Comparison of ENCODE assay signal across 31 cellular contexts in genomic region chr10:76284351-76284750, GRCh38.
"Had no signal": no experiment of that assay in that cellular context is flagged by ENCODE, and none has a peak within 500 bp of the region (broad histone marks: within the 10 kb centered on the region; RNA-seq: fewer than 3 reads in every experiment).

No MANE protein-coding gene starts in this region.

- H3K9ac ChIP-seq: SK-N-SH had no signal

- H3K36me3 Mint-ChIP-seq: activated CD4-positive, alpha-beta memory T cell treated with anti-CD3 and anti-CD28 coated beads for 36 hours; activated naive CD4-positive, alpha-beta T cell treated with anti-CD3 and anti-CD28 coated beads, Interleukin-2, amount 10 ng/mL, durations not matched to agents 7 days and 5 days; activated naive CD8-positive, alpha-beta T cell had no signal

- H3K27ac ChIP-seq: brain microvascular endothelial cell, cardiac muscle cell, SJSA1 had no signal

- ATAC-seq: activated naive CD8-positive, alpha-beta T cell treated with anti-CD3 and anti-CD28 coated beads, Interleukin-2, amount 50 U/mL, for 24 hours; Panc1 had no signal

- DNase-seq: activated B cell treated with CpG ODN at 0.5 μM for 24 hours; activated CD4-positive, alpha-beta memory T cell treated with anti-CD3 and anti-CD28 coated beads for 36 hours; activated CD4-positive, alpha-beta T cell treated with anti-CD3 and anti-CD28 coated beads for 4 hours; activated CD4-positive, alpha-beta T cell treated with anti-CD3 and anti-CD28 coated beads, Interleukin-2, amount 50 U/mL, for 1 hour; activated CD4-positive, CD25-positive, alpha-beta regulatory T cell treated with anti-CD3 and anti-CD28 coated beads, Interleukin-2, amount 50 U/mL, for 72 hours; activated CD8-positive, alpha-beta memory T cell treated with anti-CD3 and anti-CD28 coated beads, Interleukin-2, amount 50 U/mL, for 4 hours; activated effector memory CD4-positive, alpha-beta T cell treated with Interleukin-2 at 50 U/mL for 16 hours; activated naive CD4-positive, alpha-beta T cell treated with anti-CD3 and anti-CD28 coated beads, Interleukin-2, amount 10 ng/mL, durations not matched to agents 7 days and 5 days; activated naive CD8-positive, alpha-beta T cell treated with anti-CD3 and anti-CD28 coated beads, Interleukin-2, amount 50 U/mL, for 24 hours; activated T-cell treated with anti-CD3 and anti-CD28 coated beads for 4 hours; activated T-cell treated with anti-CD3 and anti-CD28 coated beads, Interleukin-2, amount 50 U/mL, for 48 hours; anterior cingulate cortex; Karpas-422; MG63; NCI-H1048; NCI-H1105 treated with DMSO at 0.1 percent for 48 hours; NCI-H1436; NCI-H1694; NCI-H1930; NCI-H345; NCI-H524 treated with DMSO at 0.1 percent for 48 hours; SHP77 treated with DMSO at 0.1 percent for 48 hours; SK-N-SH had no signal

- H3K4me3 ChIP-seq: cardiac muscle cell, MG63, SJSA1 had no signal

- H3K4me1 Mint-ChIP-seq: activated B cell treated with CpG ODN at 0.5 μM for 24 hours; activated naive CD4-positive, alpha-beta T cell treated with anti-CD3 and anti-CD28 coated beads, Interleukin-2, amount 10 ng/mL, durations not matched to agents 7 days and 5 days; activated naive CD8-positive, alpha-beta T cell treated with anti-CD3 and anti-CD28 coated beads, Interleukin-2, amount 50 U/mL, for 24 hours; central memory CD8-positive, alpha-beta T cell had no signal

- H3K9me2 ChIP-seq: SK-N-SH had no signal

- H3K9me3 ChIP-seq: SJSA1, SK-N-SH had no signal

- H3K4me1 ChIP-seq: SJSA1 had no signal

- H3K27me3 Mint-ChIP-seq: activated B cell treated with CpG ODN at 0.5 μM for 24 hours; activated CD4-positive, alpha-beta memory T cell treated with anti-CD3 and anti-CD28 coated beads for 36 hours; activated naive CD4-positive, alpha-beta T cell treated with anti-CD3 and anti-CD28 coated beads, Interleukin-2, amount 10 ng/mL, durations not matched to agents 7 days and 5 days; central memory CD8-positive, alpha-beta T cell had no signal

- H3K27ac Mint-ChIP-seq: activated B cell treated with CpG ODN at 0.5 μM for 24 hours; activated CD4-positive, alpha-beta memory T cell treated with anti-CD3 and anti-CD28 coated beads for 36 hours; activated naive CD4-positive, alpha-beta T cell treated with anti-CD3 and anti-CD28 coated beads, Interleukin-2, amount 10 ng/mL, durations not matched to agents 7 days and 5 days; activated naive CD8-positive, alpha-beta T cell; activated naive CD8-positive, alpha-beta T cell treated with anti-CD3 and anti-CD28 coated beads, Interleukin-2, amount 50 U/mL, for 24 hours; T-helper 1 cell treated with Interleukin-12 subunit alpha and Interleukin-12 subunit beta and Interleukin-4 antibody, amounts not matched to agents 30 μg/mL and 1 μg/mL, for 36 hours; T-helper 2 cell treated with Interferon-gamma antibody and Interleukin-4, amounts not matched to agents 5 μg/mL and 100 μg/mL, for 36 hours had no signal

- H3K4me2 ChIP-seq: SK-N-SH had no signal

- H3K9me3 Mint-ChIP-seq: activated B cell treated with CpG ODN at 0.5 μM for 24 hours; activated CD4-positive, alpha-beta memory T cell treated with anti-CD3 and anti-CD28 coated beads for 36 hours; activated naive CD4-positive, alpha-beta T cell treated with anti-CD3 and anti-CD28 coated beads, Interleukin-2, amount 10 ng/mL, durations not matched to agents 7 days and 5 days had no signal

- H3K27me3 ChIP-seq: brain microvascular endothelial cell, cardiac muscle cell, MG63, SJSA1 had no signal

- H3K36me3 ChIP-seq: brain microvascular endothelial cell, cardiac muscle cell, MG63, SJSA1 had no signal

- H3K4me3 Mint-ChIP-seq: activated B cell treated with CpG ODN at 0.5 μM for 24 hours; activated CD4-positive, alpha-beta memory T cell treated with anti-CD3 and anti-CD28 coated beads for 36 hours; activated naive CD4-positive, alpha-beta T cell treated with anti-CD3 and anti-CD28 coated beads, Interleukin-2, amount 10 ng/mL, durations not matched to agents 7 days and 5 days; activated naive CD8-positive, alpha-beta T cell; activated naive CD8-positive, alpha-beta T cell treated with anti-CD3 and anti-CD28 coated beads, Interleukin-2, amount 50 U/mL, for 24 hours; central memory CD8-positive, alpha-beta T cell; T-helper 1 cell treated with Interleukin-12 subunit alpha and Interleukin-12 subunit beta and Interleukin-4 antibody, amounts not matched to agents 30 μg/mL and 1 μg/mL, for 36 hours; T-helper 2 cell treated with Interferon-gamma antibody and Interleukin-4, amounts not matched to agents 5 μg/mL and 100 μg/mL, for 36 hours had no signal
